ENCODE assay signal across 8 cellular contexts in genomic region chr3:186783731-186784515, GRCh38. TPM values are rescaled to one million over a fixed set of nuclear protein-coding genes. Genes with fewer than 3 reads are reported as not detected.
DNase-seq lines count a peak whose midpoint lies in the region; ATAC-seq, FAIRE-seq and TF ChIP-seq lines count a peak whose summit lies in the region.

No MANE protein-coding gene starts in this region.

- H3K27ac Mint-ChIP-seq in immature natural killer cell, result peak overlapping the region; percentile 98 to 100 (median 99)

- H3K4me3 ChIP-seq in WI38 (ENCODE audit: low read depth, low read length), result peak overlapping the region; percentile 89
- peak overlapping the region; percentile 88 for H3K4me3 ChIP-seq in bronchial epithelial cell (ENCODE audit: low read depth, low read length)
- H3K4me3 ChIP-seq in small intestine (ENCODE audit: low read depth in 1 of 2, low read length in 2 of 2), result peak overlapping the region; percentile 93 to 97

- peak overlapping the region; percentile 96 to 99 for H3K27ac ChIP-seq in small intestine (ENCODE audit: low read depth in 1 of 2, low read length in 1 of 2)

- TF ChIP-seq CTCF in WI38 (IDR thresholded peaks at IDR 0.05; ENCODE audit: low read depth, low read length) (no peak), bronchial epithelial cell (IDR thresholded peaks at IDR 0.05; ENCODE audit: insufficient read depth, low read length, severe bottlenecking) (no peak)

- peaks cover 43 to 52% (median 48%) of the 10 kb centered on the region in 3 donors for H3K36me3 Mint-ChIP-seq in immature natural killer cell

- H3K9me3 ChIP-seq in small intestine (ENCODE audit: control insufficient read depth, low read depth), result no peaks in the 10 kb centered on the region

- H3K36me3 ChIP-seq in bronchial epithelial cell (ENCODE audit: control insufficient read depth, insufficient read depth, low read length) (peaks cover 27% of the 10 kb centered on the region), small intestine (ENCODE audit: control insufficient read depth in 2 of 2, insufficient read depth in 2 of 2, low read length in 2 of 2) (peaks cover 22 to 30% of the 10 kb centered on the region in 2 donors)

- ATAC-seq in GM18511 (IDR thresholded peaks at IDR 0.05; ENCODE audit: unreplicated experiment), result peak; percentile 77
- peak; percentile 46 for ATAC-seq in HG02840 (IDR thresholded peaks at IDR 0.05; ENCODE audit: low FRiP score, unreplicated experiment)

- peaks cover 14 to 42% (median 29%) of the 10 kb centered on the region in 3 donors for H3K27me3 Mint-ChIP-seq in immature natural killer cell (ENCODE audit: low read depth in 3 of 3)

- H3K4me1 Mint-ChIP-seq in immature natural killer cell, result peaks cover 59 to 67% of the 10 kb centered on the region in 2 donors

- FAIRE-seq in bronchial epithelial cell (lab: Jason Lieb, UNC) (no peak), small intestine (lab: Jason Lieb, UNC) (no peak)

- peaks cover 0 to 7% of the 10 kb centered on the region in 2 donors for H3K4me1 ChIP-seq in small intestine (ENCODE audit: control insufficient read depth in 2 of 2, insufficient read depth in 1 of 2, low read depth in 1 of 2, low read length in 1 of 2)

- H3K27me3 ChIP-seq in bronchial epithelial cell (ENCODE audit: control insufficient read depth, insufficient read depth, low read length) (no peaks in the 10 kb centered on the region), small intestine (ENCODE audit: control insufficient read depth in 2 of 2, insufficient read depth in 2 of 2, low read length in 2 of 2) (no peaks in the 10 kb centered on the region)

- 0 to 1% (median 0%) methylated on average over 56 of the region's 56 CpGs for WGBS in small intestine, 3 donors

- peak overlapping the region; percentile 97 to 100 (median 100) for H3K4me3 Mint-ChIP-seq in immature natural killer cell

- no peaks in the 10 kb centered on the region for H3K9me3 Mint-ChIP-seq in immature natural killer cell

- DNase-seq in NCI-H2029 (lab: John Stamatoyannopoulos, UW) (peak; percentile 82), bronchial epithelial cell (ENCODE audit: low read depth) (peak; percentile 39), immature natural killer cell (peak; percentile 83 to 87 (median 86)), small intestine (peak; percentile 80), KG1 (lab: John Stamatoyannopoulos, UW) (no peak)

RNA-seq across cellular contexts. Expression of gene EIF4A2, which starts 0.5 kb away (rescaled TPM):
- 357 and 614 TPM in 2 replicates for total RNA-seq in bronchial epithelial cell
- polyA plus RNA-seq in immature natural killer cell, result 100 to 1,000 TPM; 132 to 151 (median 140) TPM
- 100 to 1,000 TPM; 288 to 461 (median 331) TPM for polyA plus RNA-seq in small intestine

RNA-seq across cellular contexts. Expression of gene RFC4, which starts 22.4 kb away (rescaled TPM):
- 12.4 and 26.1 TPM in 2 replicates for total RNA-seq in bronchial epithelial cell
- polyA plus RNA-seq in immature natural killer cell (10 to 100 TPM; 17.7 to 19.5 (median 18.1) TPM), small intestine (10 to 100 TPM in 1 of 3 donors, 1 to 10 TPM in 2; 9.2 to 31.8 (median 9.2) TPM)

RNA-seq across cellular contexts. Expression of gene ADIPOQ, which starts 58.6 kb away (rescaled TPM):
- not detected in 2 replicates for total RNA-seq in bronchial epithelial cell
- polyA plus RNA-seq in immature natural killer cell (not detected), small intestine (10 to 100 TPM in 1 of 3 donors, under 1 TPM in 2; 0.22 to 34.5 (median 0.54) TPM)
